Comparison of ENCODE assay signal across 8 cellular contexts in the genomic region with DNA sequence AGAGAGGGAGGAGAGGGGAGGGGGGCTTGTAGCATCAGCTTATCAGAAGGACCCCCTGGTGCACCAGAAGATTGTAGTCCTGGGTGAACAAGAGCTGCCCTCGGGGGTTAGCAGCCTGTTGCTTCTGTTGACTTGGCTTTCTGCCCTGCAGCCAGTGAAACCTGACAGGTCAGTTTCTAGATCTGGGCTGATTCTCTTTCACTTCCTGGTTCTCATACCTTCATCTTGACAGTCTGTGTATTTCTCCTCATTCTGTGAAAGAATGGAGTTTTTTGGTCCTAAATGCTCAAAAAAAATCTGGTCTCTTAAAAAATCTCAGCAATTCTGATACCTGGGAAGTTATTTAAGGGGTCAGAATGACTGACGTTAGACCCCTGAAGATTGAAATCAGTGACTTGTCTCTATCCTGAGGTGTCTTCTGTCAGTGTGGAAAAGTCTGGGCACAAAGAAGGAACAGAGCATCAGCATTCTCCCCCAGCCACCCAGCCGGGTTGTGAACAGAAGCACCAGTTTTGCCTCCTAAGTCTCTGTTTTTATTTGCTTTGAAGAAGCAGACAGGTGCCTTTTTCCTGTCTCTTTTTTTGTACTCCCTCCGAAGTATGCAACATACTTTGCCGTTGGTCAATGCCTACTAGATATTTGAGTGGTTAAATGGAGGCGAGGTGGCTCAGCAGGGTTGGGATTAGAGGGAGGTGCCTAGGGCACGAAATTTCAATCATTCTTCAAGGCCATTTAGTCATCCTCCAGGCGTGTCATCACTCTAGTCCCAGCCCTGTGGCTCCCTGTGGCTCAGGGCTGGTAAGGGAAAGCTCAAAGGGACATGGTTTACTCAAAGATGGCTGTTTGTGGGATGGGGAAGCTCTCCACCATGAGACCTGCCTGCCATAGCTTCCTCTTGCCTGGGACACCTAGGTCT. TPM values are rescaled to one million over a fixed set of nuclear protein-coding genes. Genes with fewer than 3 reads are reported as not detected.
DNase-seq lines count a peak whose midpoint lies in the region; ATAC-seq and TF ChIP-seq lines count a peak whose summit lies in the region.

No MANE protein-coding gene starts in this region.

- peaks cover 38% of the 10 kb centered on the region for H3K4me1 ChIP-seq in lower lobe of right lung

- H3K4me3 ChIP-seq in lower lobe of right lung: no peak overlapping the region

- no peaks in the 10 kb centered on the region for H3K36me3 ChIP-seq in lower lobe of right lung

- no peaks in the 10 kb centered on the region for H3K27me3 ChIP-seq in lower lobe of right lung (ENCODE audit: low read depth)

- H3K27ac ChIP-seq in RWPE1: peak overlapping the region; percentile 37; the same call in 1 of the 2 replicates
- peak overlapping the region; percentile 76 for H3K27ac ChIP-seq in lower lobe of right lung

- POLR2A ChIA-PET in RWPE1 (lab: Yijun Ruan, JAX; ENCODE audit: low non-redundant PET): interaction anchor here (0.6 kb wide), 1 partner anchor 22 kb away, joined by 4 read pairs; no protein-coding TSS in a partner anchor

- peak; percentile 36 for ATAC-seq in GM21367 (IDR thresholded peaks at IDR 0.05; ENCODE audit: unreplicated experiment)
- peak; percentile 40 for ATAC-seq in HG03571 (IDR thresholded peaks at IDR 0.05; ENCODE audit: unreplicated experiment)
- peak; percentile 81 to 92 for ATAC-seq in lower lobe of right lung

- TF ChIP-seq CTCF in RWPE1 (conservative IDR thresholded peaks at IDR 0.05; ENCODE audit: low read depth): no peak
- TF ChIP-seq CTCF in lower lobe of right lung (IDR thresholded peaks at IDR 0.05): no peak

- CTCF ChIA-PET in RWPE1 (lab: Yijun Ruan, JAX): interaction anchor here (0.5 to 0.7 kb wide), 2 partner anchors 15 to 334 kb away, joined by 3 to 5 read pairs; no protein-coding TSS in a partner anchor

- no peaks in the 10 kb centered on the region for H3K9me3 ChIP-seq in lower lobe of right lung

- peak; percentile 88 for DNase-seq in ELF-1 (ENCODE audit: low read depth, low spot score)
- DNase-seq in RWPE1 (ENCODE audit: low spot score): peak; percentile 74
- peak; percentile 79 for DNase-seq in lower lobe of right lung
- no peak for DNase-seq in COR-L47 (lab: John Stamatoyannopoulos, UW)
- DNase-seq in activated CD4-positive, alpha-beta T cell treated with anti-CD3 and anti-CD28 coated beads for 48 hours: no peak
- no peak for DNase-seq in RKO (ENCODE audit: low spot score)

- intact Hi-C loops in lower lobe of right lung (cut with DNase I): no loop called here

RNA-seq across cellular contexts. Expression of gene TTC9, which starts 24.0 kb away (rescaled TPM):
- total RNA-seq in lower lobe of right lung: 5.5 TPM

Comparison
In these comparisons a context has a peak if more than half of its experiments do, and no peak if none do; other contexts are left out.
1. DNase-seq: peak in ELF-1 (single experiment), RWPE1 (single experiment) and lower lobe of right lung (single experiment); none in COR-L47 (single experiment), activated CD4-positive, alpha-beta T cell treated with anti-CD3 and anti-CD28 coated beads for 48 hours (single experiment) and RKO (single experiment).
2. ATAC-seq: peak in every context shown above with its lines; median percentile 86 in lower lobe of right lung; 40 in HG03571; 36 in GM21367.